In the genomic region with DNA sequence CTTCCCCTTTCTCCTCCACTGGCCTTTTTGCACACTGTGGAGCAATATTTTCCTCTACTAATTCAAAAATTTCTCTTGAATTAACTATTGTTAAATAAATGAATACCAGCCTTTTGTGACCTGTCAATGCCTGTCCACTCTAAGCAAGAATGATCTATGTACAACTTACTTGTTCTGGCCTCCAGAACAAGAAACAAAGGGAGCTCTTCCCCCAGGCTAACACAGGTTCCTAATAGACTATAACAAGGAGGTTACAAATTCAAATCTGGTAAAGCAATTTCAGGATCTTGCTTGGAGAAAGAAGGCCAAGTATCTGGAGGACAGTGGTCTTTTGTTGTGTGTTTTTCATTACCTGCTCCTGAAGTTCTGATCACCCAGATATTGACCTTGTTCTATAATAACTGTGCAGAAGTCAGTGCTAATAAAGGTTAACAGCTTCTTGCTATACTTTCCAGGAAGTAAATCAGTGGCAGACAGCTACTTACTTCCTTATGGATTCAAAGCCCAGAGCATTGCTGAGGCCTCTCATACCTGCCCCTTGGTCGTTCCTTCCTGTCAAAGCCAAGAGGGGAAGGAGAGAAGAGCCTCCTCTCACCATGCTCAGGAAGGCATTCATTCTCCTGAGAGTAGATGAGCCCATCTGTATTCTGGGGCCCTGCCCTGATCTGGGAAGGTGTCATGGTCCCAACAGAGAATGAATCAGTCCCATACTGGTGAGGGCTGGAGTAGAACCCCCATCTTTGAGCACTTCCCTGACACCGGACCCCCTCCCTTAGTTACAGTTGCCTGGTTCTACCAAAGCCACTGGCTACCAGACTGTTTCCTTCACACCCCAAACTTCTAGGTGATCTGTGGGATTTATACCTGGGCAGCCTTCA, we compare ENCODE assay signal across 1 cellular context.
TF ChIP-seq lines count a peak whose summit lies in the region.

No MANE protein-coding gene starts in this region.

TF ChIP-seq in HepG2, 621 proteins besides CTCF, POLR2A, EP300 and RAD21 (continued from another document):
- TF ChIP-seq, protein P1, sequence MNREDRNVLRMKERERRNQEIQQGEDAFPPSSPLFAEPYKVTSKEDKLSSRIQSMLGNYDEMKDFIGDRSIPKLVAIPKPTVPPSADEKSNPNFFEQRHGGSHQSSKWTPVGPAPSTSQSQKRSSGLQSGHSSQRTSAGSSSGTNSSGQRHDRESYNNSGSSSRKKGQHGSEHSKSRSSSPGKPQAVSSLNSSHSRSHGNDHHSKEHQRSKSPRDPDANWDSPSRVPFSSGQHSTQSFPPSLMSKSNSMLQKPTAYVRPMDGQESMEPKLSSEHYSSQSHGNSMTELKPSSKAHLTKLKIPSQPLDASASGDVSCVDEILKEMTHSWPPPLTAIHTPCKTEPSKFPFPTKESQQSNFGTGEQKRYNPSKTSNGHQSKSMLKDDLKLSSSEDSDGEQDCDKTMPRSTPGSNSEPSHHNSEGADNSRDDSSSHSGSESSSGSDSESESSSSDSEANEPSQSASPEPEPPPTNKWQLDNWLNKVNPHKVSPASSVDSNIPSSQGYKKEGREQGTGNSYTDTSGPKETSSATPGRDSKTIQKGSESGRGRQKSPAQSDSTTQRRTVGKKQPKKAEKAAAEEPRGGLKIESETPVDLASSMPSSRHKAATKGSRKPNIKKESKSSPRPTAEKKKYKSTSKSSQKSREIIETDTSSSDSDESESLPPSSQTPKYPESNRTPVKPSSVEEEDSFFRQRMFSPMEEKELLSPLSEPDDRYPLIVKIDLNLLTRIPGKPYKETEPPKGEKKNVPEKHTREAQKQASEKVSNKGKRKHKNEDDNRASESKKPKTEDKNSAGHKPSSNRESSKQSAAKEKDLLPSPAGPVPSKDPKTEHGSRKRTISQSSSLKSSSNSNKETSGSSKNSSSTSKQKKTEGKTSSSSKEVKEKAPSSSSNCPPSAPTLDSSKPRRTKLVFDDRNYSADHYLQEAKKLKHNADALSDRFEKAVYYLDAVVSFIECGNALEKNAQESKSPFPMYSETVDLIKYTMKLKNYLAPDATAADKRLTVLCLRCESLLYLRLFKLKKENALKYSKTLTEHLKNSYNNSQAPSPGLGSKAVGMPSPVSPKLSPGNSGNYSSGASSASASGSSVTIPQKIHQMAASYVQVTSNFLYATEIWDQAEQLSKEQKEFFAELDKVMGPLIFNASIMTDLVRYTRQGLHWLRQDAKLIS (CRISPR knock-in tag; IDR thresholded peaks at IDR 0.05), result no peak
- TF ChIP-seq MYC (CRISPR knock-in tag; IDR thresholded peaks at IDR 0.05; ENCODE audit: borderline replicate concordance), result no peak
- TF ChIP-seq ELF3 (CRISPR knock-in tag; IDR thresholded peaks at IDR 0.05), result no peak
- TF ChIP-seq HNRNPL (IDR thresholded peaks at IDR 0.05; ENCODE audit: low read depth, low read length), result no peak
- TF ChIP-seq ELF4 (CRISPR knock-in tag; IDR thresholded peaks at IDR 0.05; ENCODE audit: borderline replicate concordance), result no peak
- TF ChIP-seq, protein P2, sequence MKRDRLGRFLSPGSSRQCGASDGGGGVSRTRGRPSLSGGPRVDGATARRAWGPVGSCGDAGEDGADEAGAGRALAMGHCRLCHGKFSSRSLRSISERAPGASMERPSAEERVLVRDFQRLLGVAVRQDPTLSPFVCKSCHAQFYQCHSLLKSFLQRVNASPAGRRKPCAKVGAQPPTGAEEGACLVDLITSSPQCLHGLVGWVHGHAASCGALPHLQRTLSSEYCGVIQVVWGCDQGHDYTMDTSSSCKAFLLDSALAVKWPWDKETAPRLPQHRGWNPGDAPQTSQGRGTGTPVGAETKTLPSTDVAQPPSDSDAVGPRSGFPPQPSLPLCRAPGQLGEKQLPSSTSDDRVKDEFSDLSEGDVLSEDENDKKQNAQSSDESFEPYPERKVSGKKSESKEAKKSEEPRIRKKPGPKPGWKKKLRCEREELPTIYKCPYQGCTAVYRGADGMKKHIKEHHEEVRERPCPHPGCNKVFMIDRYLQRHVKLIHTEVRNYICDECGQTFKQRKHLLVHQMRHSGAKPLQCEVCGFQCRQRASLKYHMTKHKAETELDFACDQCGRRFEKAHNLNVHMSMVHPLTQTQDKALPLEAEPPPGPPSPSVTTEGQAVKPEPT (CRISPR knock-in tag; IDR thresholded peaks at IDR 0.05; ENCODE audit: low read depth), result no peak
- no peak for TF ChIP-seq ZBTB42 (CRISPR knock-in tag; IDR thresholded peaks at IDR 0.05)
- TF ChIP-seq ZNF501 (CRISPR knock-in tag; IDR thresholded peaks at IDR 0.05), result no peak
- TF ChIP-seq, protein P3, sequence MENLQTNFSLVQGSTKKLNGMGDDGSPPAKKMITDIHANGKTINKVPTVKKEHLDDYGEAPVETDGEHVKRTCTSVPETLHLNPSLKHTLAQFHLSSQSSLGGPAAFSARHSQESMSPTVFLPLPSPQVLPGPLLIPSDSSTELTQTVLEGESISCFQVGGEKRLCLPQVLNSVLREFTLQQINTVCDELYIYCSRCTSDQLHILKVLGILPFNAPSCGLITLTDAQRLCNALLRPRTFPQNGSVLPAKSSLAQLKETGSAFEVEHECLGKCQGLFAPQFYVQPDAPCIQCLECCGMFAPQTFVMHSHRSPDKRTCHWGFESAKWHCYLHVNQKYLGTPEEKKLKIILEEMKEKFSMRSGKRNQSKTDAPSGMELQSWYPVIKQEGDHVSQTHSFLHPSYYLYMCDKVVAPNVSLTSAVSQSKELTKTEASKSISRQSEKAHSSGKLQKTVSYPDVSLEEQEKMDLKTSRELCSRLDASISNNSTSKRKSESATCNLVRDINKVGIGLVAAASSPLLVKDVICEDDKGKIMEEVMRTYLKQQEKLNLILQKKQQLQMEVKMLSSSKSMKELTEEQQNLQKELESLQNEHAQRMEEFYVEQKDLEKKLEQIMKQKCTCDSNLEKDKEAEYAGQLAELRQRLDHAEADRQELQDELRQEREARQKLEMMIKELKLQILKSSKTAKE (CRISPR knock-in tag; IDR thresholded peaks at IDR 0.05; ENCODE audit: borderline replicate concordance), result no peak
- TF ChIP-seq PITX1 (CRISPR knock-in tag; IDR thresholded peaks at IDR 0.05), result no peak
- no peak for TF ChIP-seq ZNF605 (CRISPR knock-in tag; IDR thresholded peaks at IDR 0.05)
- no peak for TF ChIP-seq SRF (IDR thresholded peaks at IDR 0.05; ENCODE audit: low read depth, low read length)
- TF ChIP-seq, protein P4, sequence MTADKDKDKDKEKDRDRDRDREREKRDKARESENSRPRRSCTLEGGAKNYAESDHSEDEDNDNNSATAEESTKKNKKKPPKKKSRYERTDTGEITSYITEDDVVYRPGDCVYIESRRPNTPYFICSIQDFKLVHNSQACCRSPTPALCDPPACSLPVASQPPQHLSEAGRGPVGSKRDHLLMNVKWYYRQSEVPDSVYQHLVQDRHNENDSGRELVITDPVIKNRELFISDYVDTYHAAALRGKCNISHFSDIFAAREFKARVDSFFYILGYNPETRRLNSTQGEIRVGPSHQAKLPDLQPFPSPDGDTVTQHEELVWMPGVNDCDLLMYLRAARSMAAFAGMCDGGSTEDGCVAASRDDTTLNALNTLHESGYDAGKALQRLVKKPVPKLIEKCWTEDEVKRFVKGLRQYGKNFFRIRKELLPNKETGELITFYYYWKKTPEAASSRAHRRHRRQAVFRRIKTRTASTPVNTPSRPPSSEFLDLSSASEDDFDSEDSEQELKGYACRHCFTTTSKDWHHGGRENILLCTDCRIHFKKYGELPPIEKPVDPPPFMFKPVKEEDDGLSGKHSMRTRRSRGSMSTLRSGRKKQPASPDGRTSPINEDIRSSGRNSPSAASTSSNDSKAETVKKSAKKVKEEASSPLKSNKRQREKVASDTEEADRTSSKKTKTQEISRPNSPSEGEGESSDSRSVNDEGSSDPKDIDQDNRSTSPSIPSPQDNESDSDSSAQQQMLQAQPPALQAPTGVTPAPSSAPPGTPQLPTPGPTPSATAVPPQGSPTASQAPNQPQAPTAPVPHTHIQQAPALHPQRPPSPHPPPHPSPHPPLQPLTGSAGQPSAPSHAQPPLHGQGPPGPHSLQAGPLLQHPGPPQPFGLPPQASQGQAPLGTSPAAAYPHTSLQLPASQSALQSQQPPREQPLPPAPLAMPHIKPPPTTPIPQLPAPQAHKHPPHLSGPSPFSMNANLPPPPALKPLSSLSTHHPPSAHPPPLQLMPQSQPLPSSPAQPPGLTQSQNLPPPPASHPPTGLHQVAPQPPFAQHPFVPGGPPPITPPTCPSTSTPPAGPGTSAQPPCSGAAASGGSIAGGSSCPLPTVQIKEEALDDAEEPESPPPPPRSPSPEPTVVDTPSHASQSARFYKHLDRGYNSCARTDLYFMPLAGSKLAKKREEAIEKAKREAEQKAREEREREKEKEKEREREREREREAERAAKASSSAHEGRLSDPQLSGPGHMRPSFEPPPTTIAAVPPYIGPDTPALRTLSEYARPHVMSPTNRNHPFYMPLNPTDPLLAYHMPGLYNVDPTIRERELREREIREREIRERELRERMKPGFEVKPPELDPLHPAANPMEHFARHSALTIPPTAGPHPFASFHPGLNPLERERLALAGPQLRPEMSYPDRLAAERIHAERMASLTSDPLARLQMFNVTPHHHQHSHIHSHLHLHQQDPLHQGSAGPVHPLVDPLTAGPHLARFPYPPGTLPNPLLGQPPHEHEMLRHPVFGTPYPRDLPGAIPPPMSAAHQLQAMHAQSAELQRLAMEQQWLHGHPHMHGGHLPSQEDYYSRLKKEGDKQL (CRISPR knock-in tag; IDR thresholded peaks at IDR 0.05; ENCODE audit: low read depth), result no peak
TF ChIP-seq in HepG2: peak in this region for 0.
